ENCODE assay signal across 1 cellular context in genomic region chr11:118401151-118401879, GRCh38.
TF ChIP-seq lines count a peak whose summit lies in the region.

A gene with protein sequence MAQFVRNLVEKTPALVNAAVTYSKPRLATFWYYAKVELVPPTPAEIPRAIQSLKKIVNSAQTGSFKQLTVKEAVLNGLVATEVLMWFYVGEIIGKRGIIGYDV (plus strand): TSS chr11:118401606. CDS start chr11:118401666, 60 bp downstream.

TF ChIP-seq in K562, 482 proteins besides CTCF, POLR2A, EP300 and RAD21 (continued from another document):
- TF ChIP-seq ATF1 (CRISPR knock-in tag; IDR thresholded peaks at IDR 0.05) (no peak), ATF1 (tag; IDR thresholded peaks at IDR 0.05) (peak; percentile 63), L3MBTL2 (IDR thresholded peaks at IDR 0.05) (peak; percentile 50), CREB3 (tag; conservative IDR thresholded peaks at IDR 0.05; ENCODE audit: low read depth) (no peak), ZNF436 (CRISPR knock-in tag; IDR thresholded peaks at IDR 0.05) (no peak), ZC3H4 (CRISPR knock-in tag; IDR thresholded peaks at IDR 0.05; ENCODE audit: borderline replicate concordance) (no peak), CHCHD3 (CRISPR knock-in tag; IDR thresholded peaks at IDR 0.05) (no peak), PCBP2 (IDR thresholded peaks at IDR 0.05; ENCODE audit: low read depth, low read length, poor library complexity, severe bottlenecking) (no peak), PHF21A (IDR thresholded peaks at IDR 0.05; ENCODE audit: borderline replicate concordance, low read depth) (0 out of 2 replicates have a peak, but pooled peaks have one; percentile 13), SLC30A9 (CRISPR knock-in tag; IDR thresholded peaks at IDR 0.05) (no peak), ELF1 (tag; IDR thresholded peaks at IDR 0.05) (peak; percentile 77), POLR3G (IDR thresholded peaks at IDR 0.05; ENCODE audit: extremely low read depth, insufficient read length, insufficient replicate concordance) (no peak), ZNF146 (CRISPR knock-in tag; IDR thresholded peaks at IDR 0.05; ENCODE audit: unreplicated experiment) (no peak), RBM25 (IDR thresholded peaks at IDR 0.05; ENCODE audit: low read depth, low read length, severe bottlenecking) (no peak), SMARCE1 (IDR thresholded peaks at IDR 0.05) (no peak), PHF8 (IDR thresholded peaks at IDR 0.05; ENCODE audit: borderline replicate concordance, low read length) (peak; percentile 86; the same call in 1 of the 2 replicates), ZNF707 (CRISPR knock-in tag; conservative IDR thresholded peaks at IDR 0.05) (no peak), MTF1 (CRISPR knock-in tag; IDR thresholded peaks at IDR 0.05; ENCODE audit: borderline replicate concordance) (no peak), RFX7 (CRISPR knock-in tag; IDR thresholded peaks at IDR 0.05) (no peak), ZNF143 (CRISPR knock-in tag; IDR thresholded peaks at IDR 0.05) (no peak), HDAC1 (IDR thresholded peaks at IDR 0.05) (peak in 1 of 2 experiments; percentile 85; a peak in 2 of 4 replicates), PTBP1 (IDR thresholded peaks at IDR 0.05; ENCODE audit: low read depth, low read length) (no peak), KAT7 (CRISPR knock-in tag; IDR thresholded peaks at IDR 0.05; ENCODE audit: borderline replicate concordance) (peak; percentile 79; the same call in 1 of the 2 replicates), HOMEZ (CRISPR knock-in tag; IDR thresholded peaks at IDR 0.05) (no peak), STAG1 (CRISPR knock-in tag; IDR thresholded peaks at IDR 0.05; ENCODE audit: borderline replicate concordance) (no peak), EZH2 (IDR thresholded peaks at IDR 0.05; ENCODE audit: borderline replicate concordance, low read depth, low read length) (no peak), ATF7 (IDR thresholded peaks at IDR 0.05) (peak; percentile 94), PRDM10 (IDR thresholded peaks at IDR 0.05; ENCODE audit: partially characterized antibody) (peak; percentile 99)
- TF ChIP-seq, protein P1, sequence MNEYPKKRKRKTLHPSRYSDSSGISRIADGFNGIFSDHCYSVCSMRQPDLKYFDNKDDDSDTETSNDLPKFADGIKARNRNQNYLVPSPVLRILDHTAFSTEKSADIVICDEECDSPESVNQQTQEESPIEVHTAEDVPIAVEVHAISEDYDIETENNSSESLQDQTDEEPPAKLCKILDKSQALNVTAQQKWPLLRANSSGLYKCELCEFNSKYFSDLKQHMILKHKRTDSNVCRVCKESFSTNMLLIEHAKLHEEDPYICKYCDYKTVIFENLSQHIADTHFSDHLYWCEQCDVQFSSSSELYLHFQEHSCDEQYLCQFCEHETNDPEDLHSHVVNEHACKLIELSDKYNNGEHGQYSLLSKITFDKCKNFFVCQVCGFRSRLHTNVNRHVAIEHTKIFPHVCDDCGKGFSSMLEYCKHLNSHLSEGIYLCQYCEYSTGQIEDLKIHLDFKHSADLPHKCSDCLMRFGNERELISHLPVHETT (CRISPR knock-in tag; conservative IDR thresholded peaks at IDR 0.05 in 1 of 2, IDR thresholded peaks at IDR 0.05 in 1 of 2) = peak in 1 of 2 experiments; percentile 73; a peak in 1 of 4 replicates
- TF ChIP-seq, protein P2, sequence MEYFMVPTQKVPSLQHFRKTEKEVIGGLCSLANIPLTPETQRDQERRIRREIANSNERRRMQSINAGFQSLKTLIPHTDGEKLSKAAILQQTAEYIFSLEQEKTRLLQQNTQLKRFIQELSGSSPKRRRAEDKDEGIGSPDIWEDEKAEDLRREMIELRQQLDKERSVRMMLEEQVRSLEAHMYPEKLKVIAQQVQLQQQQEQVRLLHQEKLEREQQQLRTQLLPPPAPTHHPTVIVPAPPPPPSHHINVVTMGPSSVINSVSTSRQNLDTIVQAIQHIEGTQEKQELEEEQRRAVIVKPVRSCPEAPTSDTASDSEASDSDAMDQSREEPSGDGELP (CRISPR knock-in tag; IDR thresholded peaks at IDR 0.05; ENCODE audit: borderline replicate concordance) = peak; percentile 78; the same call in 1 of the 2 replicates
- TF ChIP-seq, protein P3, sequence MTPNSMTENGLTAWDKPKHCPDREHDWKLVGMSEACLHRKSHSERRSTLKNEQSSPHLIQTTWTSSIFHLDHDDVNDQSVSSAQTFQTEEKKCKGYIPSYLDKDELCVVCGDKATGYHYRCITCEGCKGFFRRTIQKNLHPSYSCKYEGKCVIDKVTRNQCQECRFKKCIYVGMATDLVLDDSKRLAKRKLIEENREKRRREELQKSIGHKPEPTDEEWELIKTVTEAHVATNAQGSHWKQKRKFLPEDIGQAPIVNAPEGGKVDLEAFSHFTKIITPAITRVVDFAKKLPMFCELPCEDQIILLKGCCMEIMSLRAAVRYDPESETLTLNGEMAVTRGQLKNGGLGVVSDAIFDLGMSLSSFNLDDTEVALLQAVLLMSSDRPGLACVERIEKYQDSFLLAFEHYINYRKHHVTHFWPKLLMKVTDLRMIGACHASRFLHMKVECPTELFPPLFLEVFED (CRISPR knock-in tag; conservative IDR thresholded peaks at IDR 0.05) = no peak
